21 cellular contexts compared by ENCODE assay signal in genomic region chr3:145219355-145220196, GRCh38.
A peak's percentile ranks its signal among the peaks of the same experiment; 100 is the strongest.
DNase-seq lines count a peak whose midpoint lies in the region; ATAC-seq and TF ChIP-seq lines count a peak whose summit lies in the region.
"Had no signal": no experiment of that assay in that cellular context is flagged by ENCODE, and none has a peak within 500 bp of the region (broad histone marks: within the 10 kb centered on the region; RNA-seq: fewer than 3 reads in every experiment).

No MANE protein-coding gene starts in this region.

- H2AFZ ChIP-seq in mesenchymal stem cell (ENCODE audit: low read depth, low read length), result no peak overlapping the region
- H2AFZ ChIP-seq: parathyroid adenoma had no signal

- H3K9ac ChIP-seq in SK-N-MC (ENCODE audit: insufficient read length) (no peak overlapping the region), mesenchymal stem cell (ENCODE audit: low read length) (no peak overlapping the region), colonic mucosa (ENCODE audit: low read depth in 2 of 2, low read length in 2 of 2) (no peak overlapping the region)
- H3K9ac ChIP-seq: parathyroid adenoma had no signal

- WGBS in mesenchymal stem cell, result 100% methylated on average over 2 of the region's 5 CpGs

- no peak overlapping the region for H4K91ac ChIP-seq in mesenchymal stem cell (ENCODE audit: low read length)

- no peak for TF ChIP-seq CTCF in colonic mucosa (IDR thresholded peaks at IDR 0.05)

- H2BK15ac ChIP-seq in mesenchymal stem cell (ENCODE audit: low read depth, poor library complexity, severe bottlenecking), result no peak overlapping the region

- H3K27me3 ChIP-seq in mesenchymal stem cell (ENCODE audit: control insufficient read depth in 1 of 2, insufficient read depth in 1 of 2, low read length in 2 of 2) (no peaks in the 10 kb centered on the region), colonic mucosa (no peaks in the 10 kb centered on the region)
- H3K27me3 ChIP-seq: cardiac muscle cell, foreskin keratinocyte, upper lobe of left lung had no signal

- H3K14ac ChIP-seq in mesenchymal stem cell (ENCODE audit: low read length in 2 of 2), result no peak overlapping the region

- H2BK5ac ChIP-seq in mesenchymal stem cell (ENCODE audit: low read depth, low read length, poor library complexity, severe bottlenecking), result no peak overlapping the region

- H2AK5ac ChIP-seq in mesenchymal stem cell (ENCODE audit: low read length, severe bottlenecking), result no peak overlapping the region

- no peak overlapping the region for H3K27ac ChIP-seq in SK-N-MC
- H3K27ac ChIP-seq in mesenchymal stem cell (ENCODE audit: low read length, poor library complexity, severe bottlenecking), result no peak overlapping the region
- H3K27ac ChIP-seq in colonic mucosa, result no peak overlapping the region
- H3K27ac ChIP-seq: C4-2B, cardiac muscle cell, foreskin keratinocyte, parathyroid adenoma, upper lobe of left lung had no signal

- intact Hi-C loops in posterior vena cava (cut with DNase I), result no loop called here
- intact Hi-C loops in colonic mucosa (cut with DNase I), result no loop called here

- H3K4me3 ChIP-seq in SK-N-MC (no peak overlapping the region), mesenchymal stem cell (ENCODE audit: insufficient read depth in 1 of 2, low read depth in 1 of 2, low read length in 2 of 2) (no peak overlapping the region), colonic mucosa (no peak overlapping the region)
- H3K4me3 ChIP-seq: cardiac muscle cell, upper lobe of left lung had no signal

- H3K4me1 ChIP-seq in mesenchymal stem cell (ENCODE audit: control insufficient read depth, insufficient read depth, low read depth, low read length) (no peaks in the 10 kb centered on the region), colonic mucosa (no peaks in the 10 kb centered on the region)
- H3K4me1 ChIP-seq: foreskin keratinocyte, parathyroid adenoma, upper lobe of left lung had no signal

- H2BK120ac ChIP-seq in mesenchymal stem cell (ENCODE audit: low read depth, low read length), result no peak overlapping the region

- no peak overlapping the region for H3K4me2 ChIP-seq in mesenchymal stem cell (ENCODE audit: low read length, poor library complexity, severe bottlenecking)

- H3K36me3 ChIP-seq in SK-N-MC (ENCODE audit: insufficient read depth, low read length) (no peaks in the 10 kb centered on the region), mesenchymal stem cell (ENCODE audit: control insufficient read depth in 1 of 2, insufficient read depth in 2 of 2, low read depth in 1 of 2, low read length in 2 of 2) (no peaks in the 10 kb centered on the region), colonic mucosa (no peaks in the 10 kb centered on the region)
- H3K36me3 ChIP-seq: cardiac muscle cell, upper lobe of left lung had no signal

- no peak for ATAC-seq in stimulated activated naive CD8-positive, alpha-beta T cell treated with anti-CD3 and anti-CD28 coated beads, Interleukin-15, Interleukin-2, amounts not matched to agents 100 U/mL and 50 U/mL, for 24 hours
- ATAC-seq: activated naive CD8-positive, alpha-beta T cell treated with anti-CD3 and anti-CD28 coated beads, Interleukin-2, amount 50 U/mL, for 24 hours; activated T-cell treated with anti-CD3 and anti-CD28 coated beads, Interleukin-2, amount 50 U/mL, for 4 hours; foreskin keratinocyte; left ventricle myocardium superior had no signal

- no peak overlapping the region for H3K4ac ChIP-seq in mesenchymal stem cell (ENCODE audit: low read depth in 1 of 2, low read length in 2 of 2)

- H3K9me3 ChIP-seq in SK-N-MC (ENCODE audit: low read depth, low read length) (no peaks in the 10 kb centered on the region), mesenchymal stem cell (ENCODE audit: control insufficient read depth, low read length) (no peaks in the 10 kb centered on the region), colonic mucosa (no peaks in the 10 kb centered on the region)
- H3K9me3 ChIP-seq: upper lobe of left lung had no signal

- H3K23ac ChIP-seq in mesenchymal stem cell (ENCODE audit: low read length in 2 of 2), result no peak overlapping the region

- no peak overlapping the region for H4K8ac ChIP-seq in mesenchymal stem cell (ENCODE audit: low read length)

- DNase-seq in D341Med (ENCODE audit: low spot score), result peak; percentile 57
- DNase-seq in LHCN-M2 (ENCODE audit: low read depth), result peak; percentile 4
- DNase-seq in SK-N-MC (ENCODE audit: low read depth, low spot score), result peak; percentile 44
- DNase-seq in mesenchymal stem cell, result peak; percentile 20
- DNase-seq in posterior vena cava (ENCODE audit: low spot score), result no peak
- DNase-seq in stimulated activated naive CD8-positive, alpha-beta T cell treated with anti-CD3 and anti-CD28 coated beads, Interleukin-15, Interleukin-2, amounts not matched to agents 100 U/mL and 50 U/mL, for 24 hours, result no peak
- DNase-seq in colonic mucosa, result no peak
- no peak for DNase-seq in iPS-NIHi11 (ENCODE audit: low spot score)
- DNase-seq: activated CD4-positive, alpha-beta T cell treated with anti-CD3 and anti-CD28 coated beads, Interleukin-2, amount 50 U/mL, for 48 hours; activated naive CD8-positive, alpha-beta T cell treated with anti-CD3 and anti-CD28 coated beads, Interleukin-2, amount 50 U/mL, for 24 hours; activated T-cell treated with anti-CD3 and anti-CD28 coated beads, Interleukin-2, amount 50 U/mL, for 4 hours; effector memory CD4-positive, alpha-beta T cell; foreskin keratinocyte; left ventricle myocardium superior; NCI-H1092 treated with DMSO at 0.1 percent for 48 hours; NCI-H510A; stimulated activated naive CD4-positive, alpha-beta T cell treated with Interleukin-2 at 50 U/mL for 16 hours; upper lobe of left lung had no signal

- H3K18ac ChIP-seq in mesenchymal stem cell (ENCODE audit: low read depth in 1 of 2, low read length in 2 of 2), result no peak overlapping the region

- no peak overlapping the region for H2BK12ac ChIP-seq in mesenchymal stem cell (ENCODE audit: low read length in 2 of 2)

- no peaks in the 10 kb centered on the region for H3K79me1 ChIP-seq in mesenchymal stem cell (replicated peaks; ENCODE audit: low read length, poor library complexity, severe bottlenecking)

Comparison
In these comparisons a context has a peak if more than half of its experiments do, and no peak if none do; other contexts are left out.
1. DNase-seq: peak in D341Med (single experiment), LHCN-M2 (single experiment), SK-N-MC (single experiment) and mesenchymal stem cell (single experiment); none in posterior vena cava (single experiment), stimulated activated naive CD8-positive, alpha-beta T cell treated with anti-CD3 and anti-CD28 coated beads, Interleukin-15, Interleukin-2, amounts not matched to agents 100 U/mL and 50 U/mL, for 24 hours (single experiment), colonic mucosa (single experiment) and iPS-NIHi11 (single experiment).